1 cellular context compared by ENCODE assay signal in the genomic region with DNA sequence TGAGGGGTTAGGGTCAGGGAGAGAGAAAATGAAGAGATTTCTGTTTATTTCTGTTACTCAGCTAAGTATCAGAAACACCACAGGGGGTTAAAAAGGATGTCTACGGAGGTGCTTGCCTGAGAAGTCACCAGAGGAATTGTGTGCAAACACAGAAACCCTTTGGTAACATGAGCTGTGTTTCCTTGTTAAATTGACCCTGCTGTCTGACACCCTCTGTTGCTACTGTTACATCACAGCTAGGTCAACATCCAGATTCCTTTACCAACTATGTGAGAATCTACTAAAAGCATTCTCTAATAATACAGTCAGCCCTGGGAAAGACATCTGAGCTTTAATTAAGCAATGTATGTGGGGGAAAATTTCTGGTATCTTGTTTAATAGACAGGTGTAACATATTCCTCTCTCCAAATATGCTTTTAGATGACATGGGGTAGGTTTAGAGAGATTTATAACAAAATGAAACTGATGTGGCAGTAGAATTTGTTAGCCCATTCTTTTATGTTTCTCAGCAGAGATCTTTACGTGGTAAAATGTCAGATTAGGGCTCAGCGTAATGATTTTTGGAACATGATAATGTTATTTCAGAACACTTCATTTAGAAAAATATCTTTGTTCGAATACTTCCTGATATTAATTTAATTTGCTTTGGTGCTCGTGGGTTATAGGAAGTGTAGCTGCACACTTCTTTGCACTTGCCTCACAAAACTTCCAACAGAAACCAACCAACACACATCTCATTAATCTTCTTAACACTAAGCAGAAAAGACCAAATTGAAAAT.
A peak's percentile ranks its signal among the peaks of the same experiment; 100 is the strongest.
TF ChIP-seq lines count a peak whose summit lies in the region.

No MANE protein-coding gene starts in this region.

TF ChIP-seq in HepG2, 621 proteins besides CTCF, POLR2A, EP300 and RAD21 (continued from another document and continues in another):
- TF ChIP-seq ZNF512B (CRISPR knock-in tag; IDR thresholded peaks at IDR 0.05; ENCODE audit: borderline replicate concordance), result peak; percentile 76; the same call in 1 of the 2 replicates
- TF ChIP-seq NFKBIZ (CRISPR knock-in tag; IDR thresholded peaks at IDR 0.05), result peak; percentile 86; the same call in 1 of the 2 replicates
- TF ChIP-seq, protein P1, sequence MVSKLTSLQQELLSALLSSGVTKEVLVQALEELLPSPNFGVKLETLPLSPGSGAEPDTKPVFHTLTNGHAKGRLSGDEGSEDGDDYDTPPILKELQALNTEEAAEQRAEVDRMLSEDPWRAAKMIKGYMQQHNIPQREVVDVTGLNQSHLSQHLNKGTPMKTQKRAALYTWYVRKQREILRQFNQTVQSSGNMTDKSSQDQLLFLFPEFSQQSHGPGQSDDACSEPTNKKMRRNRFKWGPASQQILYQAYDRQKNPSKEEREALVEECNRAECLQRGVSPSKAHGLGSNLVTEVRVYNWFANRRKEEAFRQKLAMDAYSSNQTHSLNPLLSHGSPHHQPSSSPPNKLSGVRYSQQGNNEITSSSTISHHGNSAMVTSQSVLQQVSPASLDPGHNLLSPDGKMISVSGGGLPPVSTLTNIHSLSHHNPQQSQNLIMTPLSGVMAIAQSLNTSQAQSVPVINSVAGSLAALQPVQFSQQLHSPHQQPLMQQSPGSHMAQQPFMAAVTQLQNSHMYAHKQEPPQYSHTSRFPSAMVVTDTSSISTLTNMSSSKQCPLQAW (CRISPR knock-in tag; IDR thresholded peaks at IDR 0.05), result peak; percentile 75
- TF ChIP-seq, protein P2, sequence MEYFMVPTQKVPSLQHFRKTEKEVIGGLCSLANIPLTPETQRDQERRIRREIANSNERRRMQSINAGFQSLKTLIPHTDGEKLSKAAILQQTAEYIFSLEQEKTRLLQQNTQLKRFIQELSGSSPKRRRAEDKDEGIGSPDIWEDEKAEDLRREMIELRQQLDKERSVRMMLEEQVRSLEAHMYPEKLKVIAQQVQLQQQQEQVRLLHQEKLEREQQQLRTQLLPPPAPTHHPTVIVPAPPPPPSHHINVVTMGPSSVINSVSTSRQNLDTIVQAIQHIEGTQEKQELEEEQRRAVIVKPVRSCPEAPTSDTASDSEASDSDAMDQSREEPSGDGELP (IDR thresholded peaks at IDR 0.05; ENCODE audit: borderline replicate concordance, low read depth), result peak; percentile 55; the same call in 1 of the 2 replicates
- peak; percentile 91 for TF ChIP-seq IRF2 (CRISPR knock-in tag; IDR thresholded peaks at IDR 0.05)
- TF ChIP-seq ARNTL (CRISPR knock-in tag; IDR thresholded peaks at IDR 0.05), result peak; percentile 79
- TF ChIP-seq, protein P3, sequence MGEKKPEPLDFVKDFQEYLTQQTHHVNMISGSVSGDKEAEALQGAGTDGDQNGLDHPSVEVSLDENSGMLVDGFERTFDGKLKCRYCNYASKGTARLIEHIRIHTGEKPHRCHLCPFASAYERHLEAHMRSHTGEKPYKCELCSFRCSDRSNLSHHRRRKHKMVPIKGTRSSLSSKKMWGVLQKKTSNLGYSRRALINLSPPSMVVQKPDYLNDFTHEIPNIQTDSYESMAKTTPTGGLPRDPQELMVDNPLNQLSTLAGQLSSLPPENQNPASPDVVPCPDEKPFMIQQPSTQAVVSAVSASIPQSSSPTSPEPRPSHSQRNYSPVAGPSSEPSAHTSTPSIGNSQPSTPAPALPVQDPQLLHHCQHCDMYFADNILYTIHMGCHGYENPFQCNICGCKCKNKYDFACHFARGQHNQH (CRISPR knock-in tag; IDR thresholded peaks at IDR 0.05), result peak; percentile 74; the same call in 1 of the 2 replicates
- TF ChIP-seq PTBP1 (IDR thresholded peaks at IDR 0.05; ENCODE audit: low read depth, low read length, poor library complexity, severe bottlenecking), result no peak
- peak; percentile 97 for TF ChIP-seq HMG20A (CRISPR knock-in tag; IDR thresholded peaks at IDR 0.05; ENCODE audit: borderline replicate concordance)
- no peak for TF ChIP-seq ZFX (CRISPR knock-in tag; IDR thresholded peaks at IDR 0.05; ENCODE audit: low read depth)
- TF ChIP-seq PAXIP1 (CRISPR knock-in tag; conservative IDR thresholded peaks at IDR 0.05), result peak; percentile 95
- TF ChIP-seq SAP130 (CRISPR knock-in tag; IDR thresholded peaks at IDR 0.05; ENCODE audit: low read depth), result peak; percentile 90
- TF ChIP-seq CSRNP1 (CRISPR knock-in tag; IDR thresholded peaks at IDR 0.05), result peak; percentile 69; the same call in 1 of the 2 replicates
- TF ChIP-seq RFX1 (IDR thresholded peaks at IDR 0.05), result no peak
- TF ChIP-seq ZNF317 (CRISPR knock-in tag; IDR thresholded peaks at IDR 0.05), result peak; percentile 77
- no peak for TF ChIP-seq SIN3B (IDR thresholded peaks at IDR 0.05; ENCODE audit: low read length)
- TF ChIP-seq ZBTB37 (CRISPR knock-in tag; IDR thresholded peaks at IDR 0.05), result 0 out of 2 replicates have a peak, but pooled peaks have one; percentile 51
- peak; percentile 37; the same call in 1 of the 2 replicates for TF ChIP-seq ELF1 (CRISPR knock-in tag; IDR thresholded peaks at IDR 0.05)
- TF ChIP-seq REST (IDR thresholded peaks at IDR 0.05; ENCODE audit: borderline replicate concordance in 1 of 2, low read depth in 1 of 2, low read length in 2 of 2), result peak in 1 of 2 experiments; percentile 72; a peak in 1 of 4 replicates
- TF ChIP-seq TEAD3 (CRISPR knock-in tag; optimal IDR thresholded peaks at IDR 0.05; ENCODE audit: borderline replicate concordance), result peak; percentile 95
- TF ChIP-seq CHD4 (IDR thresholded peaks at IDR 0.05; ENCODE audit: borderline replicate concordance, low read length), result peak; percentile 80; the same call in 1 of the 2 replicates
- TF ChIP-seq JUND (CRISPR knock-in tag; IDR thresholded peaks at IDR 0.05), result peak; percentile 63; the same call in 1 of the 2 replicates
- TF ChIP-seq MEF2D (CRISPR knock-in tag; IDR thresholded peaks at IDR 0.05), result peak; percentile 95
- peak; percentile 88; the same call in 1 of the 2 replicates for TF ChIP-seq SALL1 (CRISPR knock-in tag; IDR thresholded peaks at IDR 0.05)
- no peak for TF ChIP-seq ZNF570 (CRISPR knock-in tag; IDR thresholded peaks at IDR 0.05; ENCODE audit: borderline replicate concordance)
- TF ChIP-seq ZFP90 (CRISPR knock-in tag; IDR thresholded peaks at IDR 0.05; ENCODE audit: borderline replicate concordance), result no peak
- TF ChIP-seq SIN3A (IDR thresholded peaks at IDR 0.05; ENCODE audit: borderline replicate concordance, low read depth, low read length), result 0 out of 2 replicates have a peak, but pooled peaks have one; percentile 47
- TF ChIP-seq, protein P4, sequence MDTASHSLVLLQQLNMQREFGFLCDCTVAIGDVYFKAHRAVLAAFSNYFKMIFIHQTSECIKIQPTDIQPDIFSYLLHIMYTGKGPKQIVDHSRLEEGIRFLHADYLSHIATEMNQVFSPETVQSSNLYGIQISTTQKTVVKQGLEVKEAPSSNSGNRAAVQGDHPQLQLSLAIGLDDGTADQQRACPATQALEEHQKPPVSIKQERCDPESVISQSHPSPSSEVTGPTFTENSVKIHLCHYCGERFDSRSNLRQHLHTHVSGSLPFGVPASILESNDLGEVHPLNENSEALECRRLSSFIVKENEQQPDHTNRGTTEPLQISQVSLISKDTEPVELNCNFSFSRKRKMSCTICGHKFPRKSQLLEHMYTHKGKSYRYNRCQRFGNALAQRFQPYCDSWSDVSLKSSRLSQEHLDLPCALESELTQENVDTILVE (CRISPR knock-in tag; IDR thresholded peaks at IDR 0.05), result peak; percentile 88; the same call in 1 of the 2 replicates
- TF ChIP-seq STAG1 (CRISPR knock-in tag; IDR thresholded peaks at IDR 0.05), result peak; percentile 49
- 0 out of 2 replicates have a peak, but pooled peaks have one; percentile 29 for TF ChIP-seq KLF6 (CRISPR knock-in tag; IDR thresholded peaks at IDR 0.05)
- no peak for TF ChIP-seq HES4 (CRISPR knock-in tag; IDR thresholded peaks at IDR 0.05; ENCODE audit: borderline replicate concordance)
- peak; percentile 91 for TF ChIP-seq ZNF580 (CRISPR knock-in tag; IDR thresholded peaks at IDR 0.05; ENCODE audit: borderline replicate concordance, low read depth)
- TF ChIP-seq ZNF557 (CRISPR knock-in tag; IDR thresholded peaks at IDR 0.05), result peak; percentile 89; the same call in 1 of the 2 replicates
- 0 out of 2 replicates have a peak, but pooled peaks have one; percentile 46 for TF ChIP-seq ELF4 (CRISPR knock-in tag; IDR thresholded peaks at IDR 0.05; ENCODE audit: borderline replicate concordance)
- TF ChIP-seq SMYD3 (CRISPR knock-in tag; IDR thresholded peaks at IDR 0.05), result no peak
- TF ChIP-seq RARA (CRISPR knock-in tag; IDR thresholded peaks at IDR 0.05), result peak; percentile 97
